ENCODE assay signal across 15 cellular contexts in genomic region chr5:103366938-103367549, GRCh38.
DNase-seq lines count a peak whose midpoint lies in the region; ATAC-seq, FAIRE-seq and TF ChIP-seq lines count a peak whose summit lies in the region.
"Had no signal": no experiment of that assay in that cellular context is flagged by ENCODE, and none has a peak within 500 bp of the region (broad histone marks: within the 10 kb centered on the region; RNA-seq: fewer than 3 reads in every experiment).

No MANE protein-coding gene starts in this region.

- H3K79me2 ChIP-seq in astrocyte (ENCODE audit: insufficient read depth, low read length) = no peaks in the 10 kb centered on the region

- H3K9me3 Mint-ChIP-seq in astrocyte (ENCODE audit: unreplicated experiment) = peaks cover 2% of the 10 kb centered on the region

- H3K4me3 Mint-ChIP-seq in astrocyte (ENCODE audit: unreplicated experiment) = no peak overlapping the region
- H3K4me3 Mint-ChIP-seq: CD4-positive, CD25-positive, alpha-beta regulatory T cell had no signal

- no peak overlapping the region for H3K27ac ChIP-seq in astrocyte (ENCODE audit: low read depth, low read length)
- H3K27ac ChIP-seq in thyroid gland = no peak overlapping the region
- H3K27ac ChIP-seq: BLaER1 treated with 17β-estradiol and CSF1 and Interleukin-3, amounts not matched to agents 10 nM and 100 nM; GM23248 had no signal

- H3K4me3 ChIP-seq in astrocyte (ENCODE audit: insufficient read depth, low read depth, low read length) (no peak overlapping the region), thyroid gland (replicated peaks in 1 of 3) (no peak overlapping the region)
- H3K4me3 ChIP-seq: BLaER1 treated with 17β-estradiol and CSF1 and Interleukin-3, amounts not matched to agents 10 nM and 100 nM; GM23248 had no signal

- WGBS in thyroid gland, 2 donors = 89 to 91% methylated on average over 9 of the region's 9 CpGs

- no peak for TF ChIP-seq CTCF in astrocyte (IDR thresholded peaks at IDR 0.05; ENCODE audit: insufficient read depth, low read depth, low read length)
- TF ChIP-seq CTCF in thyroid gland (IDR thresholded peaks at IDR 0.05) = no peak

- H3K4me1 Mint-ChIP-seq in astrocyte (ENCODE audit: low read depth, unreplicated experiment) = peaks cover 2% of the 10 kb centered on the region
- H3K4me1 Mint-ChIP-seq: CD4-positive, CD25-positive, alpha-beta regulatory T cell had no signal

- H3K9ac ChIP-seq in astrocyte (ENCODE audit: low read length) = no peak overlapping the region
- H3K9ac ChIP-seq: BLaER1 treated with 17β-estradiol and CSF1 and Interleukin-3, amounts not matched to agents 10 nM and 100 nM; GM23248 had no signal

- no peaks in the 10 kb centered on the region for H3K27me3 ChIP-seq in astrocyte (ENCODE audit: insufficient read depth, low read length)
- H3K27me3 ChIP-seq in thyroid gland = no peaks in the 10 kb centered on the region
- H3K27me3 ChIP-seq: BLaER1 treated with 17β-estradiol and CSF1 and Interleukin-3, amounts not matched to agents 10 nM and 100 nM had no signal

- no peaks in the 10 kb centered on the region for H3K27me3 Mint-ChIP-seq in astrocyte (ENCODE audit: low read depth, unreplicated experiment)

- no peak for FAIRE-seq in astrocyte (lab: Jason Lieb, UNC)
- FAIRE-seq: H54 had no signal

- no peaks in the 10 kb centered on the region for H4K20me1 ChIP-seq in astrocyte (ENCODE audit: insufficient read depth, low read length)
- H4K20me1 ChIP-seq: BLaER1 treated with 17β-estradiol and CSF1 and Interleukin-3, amounts not matched to agents 10 nM and 100 nM had no signal

- DNase-seq in NCI-H82 (lab: John Stamatoyannopoulos, UW) = peak; percentile 22
- DNase-seq in NCI-H82 treated with DMSO at 0.1 percent for 48 hours (lab: John Stamatoyannopoulos, UW; ENCODE audit: unreplicated experiment) = no peak
- no peak for DNase-seq in astrocyte (ENCODE audit: low read depth)
- DNase-seq in left kidney (ENCODE audit: low read depth, low spot score) = peak; percentile 47
- peak; percentile 63 for DNase-seq in retina
- no peak for DNase-seq in NCI-H1930 (lab: John Stamatoyannopoulos, UW)
- DNase-seq in thyroid gland = no peak
- DNase-seq: ACHN; CD4-positive, CD25-positive, alpha-beta regulatory T cell; DMS53; GF-D8; GM23248 had no signal

- H2AFZ ChIP-seq in astrocyte (ENCODE audit: low read depth, low read length) = peak overlapping the region; percentile 27
- H2AFZ ChIP-seq: GM23248 had no signal

- H3K9me3 ChIP-seq in astrocyte (ENCODE audit: insufficient read depth, low read depth, low read length) (no peaks in the 10 kb centered on the region), thyroid gland (no peaks in the 10 kb centered on the region)

- H3K36me3 Mint-ChIP-seq in astrocyte (ENCODE audit: low read depth, unreplicated experiment) = no peaks in the 10 kb centered on the region
- H3K36me3 Mint-ChIP-seq: CD4-positive, CD25-positive, alpha-beta regulatory T cell had no signal

- no peak for ATAC-seq in HG03521 (IDR thresholded peaks at IDR 0.05; ENCODE audit: unreplicated experiment)

- no peak overlapping the region for H3K4me2 ChIP-seq in astrocyte (ENCODE audit: low read length)
- H3K4me2 ChIP-seq: BLaER1 treated with 17β-estradiol and CSF1 and Interleukin-3, amounts not matched to agents 10 nM and 100 nM had no signal

- intact Hi-C loops in thyroid gland (cut with DNase I) = no loop called here

- TF ChIP-seq POLR2A in thyroid gland (IDR thresholded peaks at IDR 0.05) = no peak

- H3K36me3 ChIP-seq in astrocyte (ENCODE audit: insufficient read depth, low read length) = no peaks in the 10 kb centered on the region
- no peaks in the 10 kb centered on the region for H3K36me3 ChIP-seq in thyroid gland
- H3K36me3 ChIP-seq: BLaER1 treated with 17β-estradiol and CSF1 and Interleukin-3, amounts not matched to agents 10 nM and 100 nM had no signal

- no peak overlapping the region for H3K27ac Mint-ChIP-seq in astrocyte (ENCODE audit: unreplicated experiment)
- H3K27ac Mint-ChIP-seq: CD4-positive, CD25-positive, alpha-beta regulatory T cell had no signal

- H3K4me1 ChIP-seq in astrocyte (ENCODE audit: insufficient read depth, low read length) = no peaks in the 10 kb centered on the region
- peaks cover 0 to 13% of the 10 kb centered on the region in 2 donors for H3K4me1 ChIP-seq in thyroid gland

Comparison
In these comparisons a context has a peak if more than half of its experiments do, and no peak if none do; other contexts are left out.
1. DNase-seq: peak in NCI-H82 (single experiment), left kidney (single experiment) and retina (single experiment); none in NCI-H82 treated with DMSO at 0.1 percent for 48 hours (single experiment), astrocyte (single experiment), NCI-H1930 (0 of 2) and thyroid gland (0 of 2).